ENCODE assay signal across 8 cellular contexts in the genomic region with DNA sequence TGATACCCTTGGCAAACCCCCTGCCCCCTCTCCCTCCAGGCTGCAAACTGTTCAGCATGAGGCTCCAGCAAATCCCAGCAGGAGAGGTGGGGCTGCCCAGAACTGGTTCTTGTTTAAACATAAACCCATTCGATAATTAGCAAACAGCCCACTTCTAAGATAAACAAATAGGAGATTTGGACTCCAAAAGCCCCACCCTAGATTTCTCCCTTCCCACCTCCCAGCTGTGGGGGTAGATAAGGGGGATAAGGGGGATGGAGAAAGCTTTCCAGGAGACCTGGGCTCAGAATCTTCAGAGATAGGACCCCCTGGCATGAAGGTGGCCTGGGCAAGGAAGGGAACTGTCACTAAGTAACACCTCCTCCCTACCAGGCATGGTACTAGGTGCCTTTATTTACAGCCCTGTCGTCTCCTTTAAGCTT.
DNase-seq lines count a peak whose midpoint lies in the region; ATAC-seq and TF ChIP-seq lines count a peak whose summit lies in the region.

No MANE protein-coding gene starts in this region.

- H3K9me3 ChIP-seq in HUES48 (ENCODE audit: control insufficient read depth, insufficient read depth, low read length) (no peaks in the 10 kb centered on the region), iPS-15b (ENCODE audit: control insufficient read depth, insufficient read depth, low read length) (no peaks in the 10 kb centered on the region)

- peak; percentile 19 for DNase-seq in RWPE1 (ENCODE audit: low spot score)
- DNase-seq in stimulated activated naive B cell treated with anti-CD40 and anti-IgM and Interleukin-4, amounts not matched to agents 10 μg/mL and 1 μg/mL and 100 μg/mL, for 72 hours, result no peak
- DNase-seq in cerebellar cortex (ENCODE audit: low spot score), result no peak
- DNase-seq in effector CD4-positive, alpha-beta T cell, result no peak
- no peak for DNase-seq in head of caudate nucleus

- 0 out of 2 replicates have a peak, but pooled peaks cover 3% of the 10 kb centered on the region for H3K36me3 ChIP-seq in HUES48 (ENCODE audit: control insufficient read depth, insufficient read depth, low read length)
- peaks cover 4% of the 10 kb centered on the region for H3K36me3 ChIP-seq in iPS-15b (ENCODE audit: control insufficient read depth, insufficient read depth, low read length)

- POLR2A ChIA-PET in RWPE1 (lab: Yijun Ruan, JAX; ENCODE audit: low non-redundant PET), result interaction anchor here (1.2 to 1.5 kb wide), 2 partner anchors 19 to 20 kb away, joined by 11 read pairs; a partner anchor contains a TSS

- H3K4me3 Mint-ChIP-seq in stimulated activated naive B cell treated with anti-CD40 and anti-IgM and Interleukin-4, amounts not matched to agents 10 μg/mL and 1 μg/mL and 100 μg/mL, for 72 hours, result no peak overlapping the region

- no peak for TF ChIP-seq CTCF in RWPE1 (conservative IDR thresholded peaks at IDR 0.05; ENCODE audit: low read depth)

- peaks cover 29 to 36% of the 10 kb centered on the region in 2 donors for H3K4me1 Mint-ChIP-seq in stimulated activated naive B cell treated with anti-CD40 and anti-IgM and Interleukin-4, amounts not matched to agents 10 μg/mL and 1 μg/mL and 100 μg/mL, for 72 hours

- peaks cover 41 to 64% of the 10 kb centered on the region in 2 donors for H3K27me3 Mint-ChIP-seq in stimulated activated naive B cell treated with anti-CD40 and anti-IgM and Interleukin-4, amounts not matched to agents 10 μg/mL and 1 μg/mL and 100 μg/mL, for 72 hours

- H3K9ac ChIP-seq in HUES48 (ENCODE audit: low read depth, low read length), result no peak overlapping the region
- H3K9ac ChIP-seq in iPS-15b (ENCODE audit: low read depth, low read length), result peak overlapping the region; percentile 58

- H3K27ac Mint-ChIP-seq in stimulated activated naive B cell treated with anti-CD40 and anti-IgM and Interleukin-4, amounts not matched to agents 10 μg/mL and 1 μg/mL and 100 μg/mL, for 72 hours, result peak overlapping the region; percentile 14

- H3K4me3 ChIP-seq in HUES48 (ENCODE audit: low read depth, low read length) (peak overlapping the region; percentile 42; the same call in 1 of the 2 replicates), iPS-15b (ENCODE audit: low read depth, low read length) (peak overlapping the region; percentile 14)

- H3K27ac ChIP-seq in HUES48 (ENCODE audit: low read depth, low read length), result peak overlapping the region; percentile 98
- peak overlapping the region; percentile 97 for H3K27ac ChIP-seq in RWPE1

- H3K9me3 Mint-ChIP-seq in stimulated activated naive B cell treated with anti-CD40 and anti-IgM and Interleukin-4, amounts not matched to agents 10 μg/mL and 1 μg/mL and 100 μg/mL, for 72 hours, result no peaks in the 10 kb centered on the region

- peaks cover 86% of the 10 kb centered on the region for H3K4me1 ChIP-seq in HUES48 (ENCODE audit: control insufficient read depth, insufficient read depth, low read length)
- peaks cover 76% of the 10 kb centered on the region for H3K4me1 ChIP-seq in iPS-15b (ENCODE audit: control insufficient read depth, insufficient read depth, low read length)

- CTCF ChIA-PET in RWPE1 (lab: Yijun Ruan, JAX), result interaction anchor here (0.7 to 1.4 kb wide), 2 partner anchors 20 to 30 kb away, joined by 3 to 7 read pairs; a partner anchor contains a TSS

- H3K27me3 ChIP-seq in HUES48 (ENCODE audit: control insufficient read depth, insufficient read depth, low read length), result no peaks in the 10 kb centered on the region
- no peaks in the 10 kb centered on the region for H3K27me3 ChIP-seq in iPS-15b (ENCODE audit: control insufficient read depth, insufficient read depth, low read length)

- intact Hi-C loops in head of caudate nucleus (cut with DNase I), result no loop called here

- no peaks in the 10 kb centered on the region for H3K36me3 Mint-ChIP-seq in stimulated activated naive B cell treated with anti-CD40 and anti-IgM and Interleukin-4, amounts not matched to agents 10 μg/mL and 1 μg/mL and 100 μg/mL, for 72 hours

- no peak for ATAC-seq in stimulated activated naive B cell treated with anti-CD40 and anti-IgM and Interleukin-4, amounts not matched to agents 10 μg/mL and 1 μg/mL and 100 μg/mL, for 72 hours (replicated peaks)
- ATAC-seq in GM19324 (IDR thresholded peaks at IDR 0.05; ENCODE audit: low FRiP score, unreplicated experiment), result no peak
